22 cellular contexts compared by ENCODE assay signal in the genomic region with DNA sequence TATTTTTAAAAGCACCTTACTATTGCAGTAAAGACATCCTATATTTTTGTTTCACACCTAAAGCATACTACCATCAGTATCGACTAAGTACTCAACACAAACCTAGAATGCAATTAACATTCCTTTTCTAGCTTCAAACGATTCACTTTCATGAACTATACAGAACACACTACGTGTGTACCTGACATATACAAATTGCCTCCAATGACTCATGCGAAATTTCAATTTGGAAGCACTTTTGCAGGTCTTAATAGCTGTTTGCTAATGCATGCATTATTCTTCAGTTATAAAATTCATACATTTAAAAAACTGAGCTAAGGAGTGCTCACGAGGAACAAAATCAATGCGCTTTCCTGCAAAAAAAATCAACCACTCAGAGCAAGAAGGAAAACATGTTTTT. TPM values are rescaled to one million over a fixed set of nuclear protein-coding genes. Genes with fewer than 3 reads are reported as not detected.
DNase-seq lines count a peak whose midpoint lies in the region; ATAC-seq and TF ChIP-seq lines count a peak whose summit lies in the region.
"Had no signal": no experiment of that assay in that cellular context is flagged by ENCODE, and none has a peak within 500 bp of the region (broad histone marks: within the 10 kb centered on the region; RNA-seq: fewer than 3 reads in every experiment).

No MANE protein-coding gene starts in this region.

- H3K79me2 ChIP-seq in smooth muscle cell (ENCODE audit: low read depth): no peaks in the 10 kb centered on the region

- H3K36me3 Mint-ChIP-seq in glutamatergic neuron (ENCODE audit: unreplicated experiment): no peaks in the 10 kb centered on the region
- H3K36me3 Mint-ChIP-seq: CD8-positive, alpha-beta T cell had no signal

- no peak overlapping the region for H3K4me3 ChIP-seq in HUES48 (ENCODE audit: low read depth, low read length)
- no peak overlapping the region for H3K4me3 ChIP-seq in smooth muscle cell
- H3K4me3 ChIP-seq: BLaER1 treated with 17β-estradiol and CSF1 and Interleukin-3, amounts not matched to agents 10 nM and 100 nM; GM12878; GM23248 had no signal

- H3K9me3 ChIP-seq in HUES48 (ENCODE audit: control insufficient read depth, insufficient read depth, low read length): no peaks in the 10 kb centered on the region
- no peaks in the 10 kb centered on the region for H3K9me3 ChIP-seq in smooth muscle cell (replicated peaks; ENCODE audit: low read depth)
- H3K9me3 ChIP-seq: BLaER1 treated with 17β-estradiol and CSF1 and Interleukin-3, amounts not matched to agents 10 nM and 100 nM had no signal

- H3K27ac ChIP-seq in HUES48 (ENCODE audit: low read depth, low read length) (peak overlapping the region; percentile 78), angular gyrus (ENCODE audit: low read depth, low read length) (peak overlapping the region; percentile 55), smooth muscle cell (ENCODE audit: low read depth) (no peak overlapping the region)
- H3K27ac ChIP-seq: BLaER1 treated with 17β-estradiol and CSF1 and Interleukin-3, amounts not matched to agents 10 nM and 100 nM; GM23248 had no signal

- ATAC-seq in HG02623 (IDR thresholded peaks at IDR 0.05; ENCODE audit: unreplicated experiment) (no peak), GM19023 (IDR thresholded peaks at IDR 0.05; ENCODE audit: unreplicated experiment) (no peak), HG02852 (IDR thresholded peaks at IDR 0.05; ENCODE audit: unreplicated experiment) (no peak)
- ATAC-seq: CD8-positive, alpha-beta T cell; HCT116 had no signal

- 56% methylated on average over 6 of the region's 6 CpGs for WGBS in smooth muscle cell (ENCODE audit: low lambda C conversion rate)

- no peaks in the 10 kb centered on the region for H3K9me3 Mint-ChIP-seq in glutamatergic neuron (ENCODE audit: unreplicated experiment)
- H3K9me3 Mint-ChIP-seq: CD8-positive, alpha-beta T cell had no signal

- peak overlapping the region; percentile 64 for H3K4me2 ChIP-seq in smooth muscle cell

- H3K27ac Mint-ChIP-seq in glutamatergic neuron (ENCODE audit: unreplicated experiment): peak overlapping the region; percentile 92
- H3K27ac Mint-ChIP-seq: CD8-positive, alpha-beta T cell had no signal

- H4K20me1 ChIP-seq in smooth muscle cell (ENCODE audit: low read depth): no peaks in the 10 kb centered on the region

- TF ChIP-seq CTCF in glutamatergic neuron (IDR thresholded peaks at IDR 0.05; ENCODE audit: partially characterized antibody, unreplicated experiment): no peak
- no peak for TF ChIP-seq CTCF in smooth muscle cell (IDR thresholded peaks at IDR 0.05; ENCODE audit: borderline replicate concordance, insufficient read depth, poor library complexity, severe bottlenecking)

- H3K4me1 ChIP-seq in HUES48 (ENCODE audit: control insufficient read depth, insufficient read depth, low read length) (peaks cover 44% of the 10 kb centered on the region), smooth muscle cell (ENCODE audit: low read depth) (no peaks in the 10 kb centered on the region)

- H3K4me1 Mint-ChIP-seq in glutamatergic neuron (ENCODE audit: low read depth, unreplicated experiment): peaks cover 15% of the 10 kb centered on the region

- H3K36me3 ChIP-seq in HUES48 (ENCODE audit: control insufficient read depth, insufficient read depth, low read length) (no peaks in the 10 kb centered on the region), smooth muscle cell (ENCODE audit: low read depth) (no peaks in the 10 kb centered on the region)
- H3K36me3 ChIP-seq: BLaER1 treated with 17β-estradiol and CSF1 and Interleukin-3, amounts not matched to agents 10 nM and 100 nM had no signal

- H3K27me3 ChIP-seq in HUES48 (ENCODE audit: control insufficient read depth, insufficient read depth, low read length) (no peaks in the 10 kb centered on the region), smooth muscle cell (ENCODE audit: low read depth) (no peaks in the 10 kb centered on the region)

- H3K4me3 Mint-ChIP-seq in glutamatergic neuron (ENCODE audit: unreplicated experiment): peak overlapping the region; percentile 72
- H3K4me3 Mint-ChIP-seq: CD8-positive, alpha-beta T cell had no signal

- H3K9ac ChIP-seq in HUES48 (ENCODE audit: low read depth, low read length) (no peak overlapping the region), smooth muscle cell (ENCODE audit: low read depth) (no peak overlapping the region)
- H3K9ac ChIP-seq: BLaER1 treated with 17β-estradiol and CSF1 and Interleukin-3, amounts not matched to agents 10 nM and 100 nM; GM23248 had no signal

- no peak for DNase-seq in glutamatergic neuron
- no peak for DNase-seq in smooth muscle cell (lab: John Stamatoyannopoulos, UW; ENCODE audit: unreplicated experiment)
- no peak for DNase-seq in AML-193 (lab: John Stamatoyannopoulos, UW)
- DNase-seq: Calu3; CD8-positive, alpha-beta T cell; GF-D8; GM23248; NCI-H1105 treated with DMSO at 0.1 percent for 48 hours; NCI-H1694; NCI-H774; Right ventricle myocardium superior; SW 1271 had no signal

- H3K27me3 Mint-ChIP-seq in glutamatergic neuron (ENCODE audit: unreplicated experiment): peaks cover 2% of the 10 kb centered on the region

- no peaks in the 10 kb centered on the region for H3F3A ChIP-seq in smooth muscle cell (ENCODE audit: low read depth)

- no peak overlapping the region for H2AFZ ChIP-seq in smooth muscle cell (ENCODE audit: low read depth)
- H2AFZ ChIP-seq: GM23248 had no signal

RNA-seq across cellular contexts. Expression of a gene that starts 19.7 kb away (rescaled TPM):
- total RNA-seq in glutamatergic neuron (ENCODE audit: unreplicated experiment) (516 TPM), smooth muscle cell (17.1 and 20.3 TPM in 2 replicates)
- polyA plus RNA-seq in smooth muscle cell: 22.5 and 33.4 TPM in 2 replicates
- total RNA-seq: CD8-positive, alpha-beta T cell; HT-29; OCI-LY7 had no signal

Comparison
In these comparisons a context has a peak if more than half of its experiments do, and no peak if none do; other contexts are left out.
1. RNA of a gene that starts 19.7 kb away (total RNA-seq): 516 TPM in glutamatergic neuron (single experiment); 17.1 to 20.3 TPM in smooth muscle cell; every median in the first group is over 10 times any median in the second.